In the genomic region with DNA sequence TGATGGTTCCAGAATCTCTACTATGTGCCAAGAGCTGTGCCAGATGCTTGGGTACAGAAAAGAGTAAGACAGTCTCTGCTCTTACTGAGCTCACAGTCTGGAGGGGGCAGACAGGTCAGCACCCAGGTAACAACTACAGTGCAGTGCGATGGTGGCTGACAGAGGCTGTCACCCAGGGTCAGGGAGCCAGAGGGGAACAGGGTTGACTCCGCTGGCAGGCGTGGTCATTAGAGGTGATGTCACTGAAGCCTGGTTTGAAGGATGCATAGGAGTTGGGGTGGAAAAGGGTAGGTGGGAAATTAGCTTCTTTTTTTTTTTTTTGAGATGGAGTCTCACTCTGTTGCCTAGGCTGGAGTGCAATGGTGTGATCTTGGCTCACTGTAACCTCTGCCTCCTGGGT, we compare ENCODE assay signal across 19 cellular contexts. TPM values are rescaled to one million over a fixed set of nuclear protein-coding genes. Genes with fewer than 3 reads are reported as not detected.
DNase-seq lines count a peak whose midpoint lies in the region; ATAC-seq and TF ChIP-seq lines count a peak whose summit lies in the region.
"Had no signal": no experiment of that assay in that cellular context is flagged by ENCODE, and none has a peak within 500 bp of the region (broad histone marks: within the 10 kb centered on the region; RNA-seq: fewer than 3 reads in every experiment).

No MANE protein-coding gene starts in this region.

- H3K27me3 ChIP-seq in H9 (ENCODE audit: insufficient read depth, low read length) = no peaks in the 10 kb centered on the region
- no peaks in the 10 kb centered on the region for H3K27me3 ChIP-seq in upper lobe of left lung
- H3K27me3 ChIP-seq: BLaER1 had no signal

- no peak overlapping the region for H3K56ac ChIP-seq in H9 (ENCODE audit: insufficient read length, low read depth, low read length)

- no CpG with 5 or more reads among the region's 3 CpGs for WGBS in H9 (ENCODE audit: extremely low coverage, insufficient read length, low lambda C conversion rate)
- WGBS in upper lobe of left lung, 2 donors = 97 to 98% methylated on average over 3 of the region's 3 CpGs

- no peak for DNase-seq in activated CD4-positive, alpha-beta T cell treated with anti-CD3 and anti-CD28 coated beads, Interleukin-2, amount 10 ng/mL, durations not matched to agents 7 days and 5 days
- DNase-seq in activated CD4-positive, alpha-beta T cell treated with anti-CD3 and anti-CD28 coated beads, Interleukin-2, amount 50 U/mL, for 1 hour = no peak
- DNase-seq in H9 (no peak), neural crest cell (ENCODE audit: low read depth, low spot score) (no peak), upper lobe of left lung (no peak)
- DNase-seq: 8988T; CD4-positive, alpha-beta memory T cell; DMS153; DMS79; GDM1; GOT3; H7 had no signal

- H2BK5ac ChIP-seq in H9 (ENCODE audit: insufficient read length, low read length) = no peak overlapping the region

- no peak overlapping the region for H4K91ac ChIP-seq in H9 (ENCODE audit: insufficient read length, low read depth, low read length)

- H2AFZ ChIP-seq in H9 (ENCODE audit: low read length) = no peak overlapping the region

- H3K4me3 ChIP-seq in upper lobe of left lung = no peak overlapping the region
- H3K4me3 ChIP-seq: BLaER1 had no signal

- H2BK12ac ChIP-seq in H9 (ENCODE audit: insufficient read length, low read depth, low read length) = no peak overlapping the region

- H3K9ac ChIP-seq in H9 (ENCODE audit: extremely low read depth, insufficient read length, low read length) = no peak overlapping the region
- H3K9ac ChIP-seq: BLaER1 had no signal

- no peak overlapping the region for H3K4ac ChIP-seq in H9 (ENCODE audit: low read depth, low read length)

- no peak for TF ChIP-seq EP300 in upper lobe of left lung (IDR thresholded peaks at IDR 0.05)

- H3K4me2 ChIP-seq in H9 (ENCODE audit: insufficient read depth, insufficient read length, low read length) = no peak overlapping the region
- H3K4me2 ChIP-seq: BLaER1 had no signal

- H3K23ac ChIP-seq in H9 (ENCODE audit: insufficient read length, low read depth, low read length) = no peak overlapping the region

- no peaks in the 10 kb centered on the region for H3K9me3 Mint-ChIP-seq in activated CD4-positive, alpha-beta T cell treated with anti-CD3 and anti-CD28 coated beads, Interleukin-2, amount 10 ng/mL, durations not matched to agents 7 days and 5 days
- no peaks in the 10 kb centered on the region for H3K9me3 Mint-ChIP-seq in H9
- no peaks in the 10 kb centered on the region for H3K9me3 Mint-ChIP-seq in activated T-helper 17 cell treated with anti-CD3 and anti-CD28 coated beads, Interleukin-2, amount 50 U/mL, for 72 hours
- H3K9me3 Mint-ChIP-seq in neural crest cell = no peaks in the 10 kb centered on the region
- H3K9me3 Mint-ChIP-seq: CD4-positive, alpha-beta memory T cell had no signal

- H3K36me3 ChIP-seq in upper lobe of left lung = peaks cover 0 to 10% (median 4%) of the 10 kb centered on the region in 4 donors

- no peaks in the 10 kb centered on the region for H3K79me2 ChIP-seq in H9 (ENCODE audit: insufficient read depth, low read length)

- H3K27ac ChIP-seq in H9 (ENCODE audit: insufficient read length, low read depth, low read length) (no peak overlapping the region), upper lobe of left lung (no peak overlapping the region)
- H3K27ac ChIP-seq: BLaER1 had no signal

- no peaks in the 10 kb centered on the region for H3K27me3 Mint-ChIP-seq in activated CD4-positive, alpha-beta T cell treated with anti-CD3 and anti-CD28 coated beads, Interleukin-2, amount 10 ng/mL, durations not matched to agents 7 days and 5 days
- no peaks in the 10 kb centered on the region for H3K27me3 Mint-ChIP-seq in H9 (ENCODE audit: low read depth)
- H3K27me3 Mint-ChIP-seq in activated T-helper 17 cell treated with anti-CD3 and anti-CD28 coated beads, Interleukin-2, amount 50 U/mL, for 72 hours = no peaks in the 10 kb centered on the region
- H3K27me3 Mint-ChIP-seq in neural crest cell (ENCODE audit: low read depth) = no peaks in the 10 kb centered on the region
- H3K27me3 Mint-ChIP-seq: CD4-positive, alpha-beta memory T cell had no signal

- POLR2A ChIA-PET in activated CD4-positive, alpha-beta T cell treated with anti-CD3 and anti-CD28 coated beads, Interleukin-2, amount 10 ng/mL, durations not matched to agents 7 days and 5 days (lab: Charles Lee) = no interaction called here

- H4K5ac ChIP-seq in H9 (ENCODE audit: insufficient read length, low read depth, low read length) = no peak overlapping the region

- no peak overlapping the region for H2AK5ac ChIP-seq in H9 (ENCODE audit: insufficient read length, low read length)

- peaks cover 11% of the 10 kb centered on the region for H3K36me3 Mint-ChIP-seq in activated CD4-positive, alpha-beta T cell treated with anti-CD3 and anti-CD28 coated beads, Interleukin-2, amount 10 ng/mL, durations not matched to agents 7 days and 5 days (ENCODE audit: low read depth)
- peaks cover 2 to 9% (median 3%) of the 10 kb centered on the region in 3 experiments; a peak in 5 of 7 replicates for H3K36me3 Mint-ChIP-seq in H9 (ENCODE audit: insufficient read depth in 1 of 3, low read depth in 3 of 3)
- H3K36me3 Mint-ChIP-seq in activated T-helper 17 cell treated with anti-CD3 and anti-CD28 coated beads, Interleukin-2, amount 50 U/mL, for 72 hours (ENCODE audit: low read depth) = peaks cover 19% of the 10 kb centered on the region
- H3K36me3 Mint-ChIP-seq in neural crest cell (ENCODE audit: low read depth) = peaks cover 5% of the 10 kb centered on the region

- TF ChIP-seq CTCF in H9 (conservative IDR thresholded peaks at IDR 0.05) (no peak), neural crest cell (conservative IDR thresholded peaks at IDR 0.05) (no peak), upper lobe of left lung (IDR thresholded peaks at IDR 0.05) (no peak)

- peak overlapping the region; percentile 16 for H3K27ac Mint-ChIP-seq in activated CD4-positive, alpha-beta T cell treated with anti-CD3 and anti-CD28 coated beads, Interleukin-2, amount 10 ng/mL, durations not matched to agents 7 days and 5 days
- peak overlapping the region in 2 of 3 experiments; percentile 38 to 44; a peak in 2 of 7 replicates for H3K27ac Mint-ChIP-seq in H9
- peak overlapping the region; percentile 5 for H3K27ac Mint-ChIP-seq in activated T-helper 17 cell treated with anti-CD3 and anti-CD28 coated beads, Interleukin-2, amount 50 U/mL, for 72 hours
- peak overlapping the region; percentile 35 for H3K27ac Mint-ChIP-seq in neural crest cell (ENCODE audit: unreplicated experiment)
- H3K27ac Mint-ChIP-seq: CD14-positive monocyte had no signal

- no peaks in the 10 kb centered on the region for H3K4me1 ChIP-seq in H9 (ENCODE audit: insufficient read depth, low read length)
- H3K4me1 ChIP-seq in upper lobe of left lung = no peaks in the 10 kb centered on the region

- H4K20me1 ChIP-seq in H9 (ENCODE audit: control insufficient read depth, insufficient read depth, insufficient read length) = no peaks in the 10 kb centered on the region

- H3K23me2 ChIP-seq in H9 (ENCODE audit: insufficient read length, low read depth, low read length, poor library complexity, severe bottlenecking) = no peaks in the 10 kb centered on the region

- no peak for TF ChIP-seq POLR2A in upper lobe of left lung (IDR thresholded peaks at IDR 0.05)

- peaks cover 5% of the 10 kb centered on the region for H3K4me1 Mint-ChIP-seq in activated CD4-positive, alpha-beta T cell treated with anti-CD3 and anti-CD28 coated beads, Interleukin-2, amount 10 ng/mL, durations not matched to agents 7 days and 5 days
- peaks cover 0 to 11% of the 10 kb centered on the region in 2 experiments; a peak in 1 of 4 replicates for H3K4me1 Mint-ChIP-seq in H9
- H3K4me1 Mint-ChIP-seq in activated T-helper 17 cell treated with anti-CD3 and anti-CD28 coated beads, Interleukin-2, amount 50 U/mL, for 72 hours = peaks cover under 1% of the 10 kb centered on the region
- H3K4me1 Mint-ChIP-seq in neural crest cell = peaks cover 12% of the 10 kb centered on the region

- no peak overlapping the region for H2BK120ac ChIP-seq in H9 (ENCODE audit: low read depth, low read length, poor library complexity, severe bottlenecking)

- H3T11ph ChIP-seq in H9 (ENCODE audit: low read length) = no peak overlapping the region

- CTCF ChIA-PET in activated CD4-positive, alpha-beta T cell treated with anti-CD3 and anti-CD28 coated beads, Interleukin-2, amount 10 ng/mL, durations not matched to agents 7 days and 5 days (lab: Charles Lee) = interaction anchor here (1.2 to 2.1 kb wide), 3 partner anchors 10 to 68 kb away, joined by 3 to 6 read pairs (median 5); no protein-coding TSS in a partner anchor

- no peak overlapping the region for H2BK20ac ChIP-seq in H9 (ENCODE audit: low read depth, low read length, poor library complexity, severe bottlenecking)

- H3K18ac ChIP-seq in H9 (ENCODE audit: insufficient read length, low read depth, low read length) = no peak overlapping the region

- no peaks in the 10 kb centered on the region for H3K79me1 ChIP-seq in H9 (ENCODE audit: insufficient read depth, low read depth, low read length, poor library complexity, severe bottlenecking)

- no peak overlapping the region for H3K14ac ChIP-seq in H9 (ENCODE audit: insufficient read depth, low read length)

- H3K9me3 ChIP-seq in H9 (ENCODE audit: control insufficient read depth, low read depth, low read length) (no peaks in the 10 kb centered on the region), upper lobe of left lung (no peaks in the 10 kb centered on the region)
- H3K9me3 ChIP-seq: BLaER1 had no signal

- H4K8ac ChIP-seq in H9 (replicated peaks; ENCODE audit: insufficient read length, low read depth, low read length) = no peak overlapping the region

- no peak overlapping the region for H3K4me3 Mint-ChIP-seq in activated CD4-positive, alpha-beta T cell treated with anti-CD3 and anti-CD28 coated beads, Interleukin-2, amount 10 ng/mL, durations not matched to agents 7 days and 5 days
- no peak overlapping the region for H3K4me3 Mint-ChIP-seq in H9
- no peak overlapping the region for H3K4me3 Mint-ChIP-seq in activated T-helper 17 cell treated with anti-CD3 and anti-CD28 coated beads, Interleukin-2, amount 50 U/mL, for 72 hours
- H3K4me3 Mint-ChIP-seq in neural crest cell = no peak overlapping the region
- H3K4me3 Mint-ChIP-seq: CD14-positive monocyte; CD4-positive, alpha-beta memory T cell had no signal

- ATAC-seq in activated T-helper 17 cell treated with anti-CD3 and anti-CD28 coated beads, Interleukin-2, amount 50 U/mL, for 72 hours (replicated peaks) = no peak
- ATAC-seq in GM21515 (IDR thresholded peaks at IDR 0.05; ENCODE audit: unreplicated experiment) (no peak), upper lobe of left lung (ENCODE audit: low FRiP score in 2 of 2) (no peak)
- ATAC-seq: HepG2 had no signal

- no peak overlapping the region for H2BK15ac ChIP-seq in H9 (ENCODE audit: low read depth, low read length)

RNA-seq across cellular contexts. Expression of gene GNB5, which starts 31.5 kb away (rescaled TPM):
- 10 to 100 TPM; 28.5 to 34.2 TPM for total RNA-seq in activated CD4-positive, alpha-beta T cell treated with anti-CD3 and anti-CD28 coated beads, Interleukin-2, amount 10 ng/mL, durations not matched to agents 7 days and 5 days
- total RNA-seq in H9 (2021) = 29.8 and 30.2 TPM in 2 replicates
- 10 to 100 TPM; 19.5 to 21.9 TPM for total RNA-seq in activated T-helper 17 cell treated with anti-CD3 and anti-CD28 coated beads, Interleukin-2, amount 50 U/mL, for 72 hours
- total RNA-seq in neural crest cell = 15.8 and 16.7 TPM in 2 replicates
- 10 to 100 TPM; 14.7 to 56.8 (median 31.0) TPM for total RNA-seq in upper lobe of left lung

RNA-seq across cellular contexts. Expression of gene BCL2L10, which starts 47.1 kb away (rescaled TPM):
- total RNA-seq in activated CD4-positive, alpha-beta T cell treated with anti-CD3 and anti-CD28 coated beads, Interleukin-2, amount 10 ng/mL, durations not matched to agents 7 days and 5 days = under 1 TPM in 1 of 2 experiments, not detected in 1; 0.27 TPM
- not detected in 2 replicates for total RNA-seq in H9 (2021)
- not detected for total RNA-seq in activated T-helper 17 cell treated with anti-CD3 and anti-CD28 coated beads, Interleukin-2, amount 50 U/mL, for 72 hours
- total RNA-seq in neural crest cell = not detected in 2 replicates
- under 1 TPM in 1 of 6 donors, not detected in 5; 0.46 TPM for total RNA-seq in upper lobe of left lung
- total RNA-seq: A673, Daoy, H7, HepG2 had no signal
